8 cellular contexts compared by ENCODE assay signal in genomic region chr3:96863129-96863740, GRCh38. TPM values are rescaled to one million over a fixed set of nuclear protein-coding genes. Genes with fewer than 3 reads are reported as not detected.
DNase-seq lines count a peak whose midpoint lies in the region; ATAC-seq, FAIRE-seq and TF ChIP-seq lines count a peak whose summit lies in the region.

No MANE protein-coding gene starts in this region.

- H3K9me3 Mint-ChIP-seq in activated CD4-positive, alpha-beta T cell treated with anti-CD3 and anti-CD28 coated beads for 36 hours (ENCODE audit: low read depth): no peaks in the 10 kb centered on the region
- H3K9me3 Mint-ChIP-seq in astrocyte (ENCODE audit: unreplicated experiment): no peaks in the 10 kb centered on the region

- H3K27me3 ChIP-seq in astrocyte (ENCODE audit: insufficient read depth, low read length) (no peaks in the 10 kb centered on the region), left lung (no peaks in the 10 kb centered on the region)

- H3K36me3 Mint-ChIP-seq in activated CD4-positive, alpha-beta T cell treated with anti-CD3 and anti-CD28 coated beads for 36 hours (ENCODE audit: low read depth): no peaks in the 10 kb centered on the region
- H3K36me3 Mint-ChIP-seq in astrocyte (ENCODE audit: low read depth, unreplicated experiment): no peaks in the 10 kb centered on the region

- no peaks in the 10 kb centered on the region for H4K20me1 ChIP-seq in astrocyte (ENCODE audit: insufficient read depth, low read length)

- H3K4me3 ChIP-seq in astrocyte (ENCODE audit: insufficient read depth, low read depth, low read length) (no peak overlapping the region), left lung (no peak overlapping the region)

- intact Hi-C loops in activated CD4-positive, alpha-beta T cell treated with anti-CD3 and anti-CD28 coated beads for 36 hours (cut with DNase I, micrococcal nuclease): loop anchor here (1.0 to 10.0 kb wide), 4 partner anchors 796 to 1162 kb away; no protein-coding TSS in a partner anchor
- intact Hi-C loops in left lung (cut with DNase I): no loop called here

- no peak overlapping the region for H2AFZ ChIP-seq in astrocyte (ENCODE audit: low read depth, low read length)

- H3K27ac Mint-ChIP-seq in activated CD4-positive, alpha-beta T cell treated with anti-CD3 and anti-CD28 coated beads for 36 hours: no peak overlapping the region
- H3K27ac Mint-ChIP-seq in astrocyte (ENCODE audit: unreplicated experiment): no peak overlapping the region

- no peaks in the 10 kb centered on the region for H3K36me3 ChIP-seq in astrocyte (ENCODE audit: insufficient read depth, low read length)
- H3K36me3 ChIP-seq in left lung: no peaks in the 10 kb centered on the region

- H3K27me3 Mint-ChIP-seq in activated CD4-positive, alpha-beta T cell treated with anti-CD3 and anti-CD28 coated beads for 36 hours: no peaks in the 10 kb centered on the region
- H3K27me3 Mint-ChIP-seq in astrocyte (ENCODE audit: low read depth, unreplicated experiment): no peaks in the 10 kb centered on the region

- H3K4me1 Mint-ChIP-seq in activated CD4-positive, alpha-beta T cell treated with anti-CD3 and anti-CD28 coated beads for 36 hours: no peaks in the 10 kb centered on the region
- H3K4me1 Mint-ChIP-seq in astrocyte (ENCODE audit: low read depth, unreplicated experiment): no peaks in the 10 kb centered on the region

- H3K27ac ChIP-seq in astrocyte (ENCODE audit: low read depth, low read length): no peak overlapping the region
- no peak overlapping the region for H3K27ac ChIP-seq in left lung

- TF ChIP-seq CTCF in astrocyte (IDR thresholded peaks at IDR 0.05; ENCODE audit: insufficient read depth, low read depth, low read length) (peak; percentile 70), left lung (IDR thresholded peaks at IDR 0.05) (peak; percentile 13 to 29)

- no peak overlapping the region for H3K4me2 ChIP-seq in astrocyte (ENCODE audit: low read length)

- no peak overlapping the region for H3K4me3 Mint-ChIP-seq in activated CD4-positive, alpha-beta T cell treated with anti-CD3 and anti-CD28 coated beads for 36 hours
- H3K4me3 Mint-ChIP-seq in astrocyte (ENCODE audit: unreplicated experiment): no peak overlapping the region

- H3K4me1 ChIP-seq in astrocyte (ENCODE audit: insufficient read depth, low read length): no peaks in the 10 kb centered on the region
- H3K4me1 ChIP-seq in left lung: no peaks in the 10 kb centered on the region

- no peak for FAIRE-seq in astrocyte (lab: Jason Lieb, UNC)

- H3K9me3 ChIP-seq in astrocyte (ENCODE audit: insufficient read depth, low read depth, low read length): no peaks in the 10 kb centered on the region
- no peaks in the 10 kb centered on the region for H3K9me3 ChIP-seq in left lung

- H3K9ac ChIP-seq in astrocyte (ENCODE audit: low read length): no peak overlapping the region

- CTCF ChIA-PET in activated CD4-positive, alpha-beta T cell treated with anti-CD3 and anti-CD28 coated beads for 36 hours (lab: Charles Lee): interaction anchor here (1.3 kb wide), 1 partner anchor 13 kb away, joined by 3 read pairs; no protein-coding TSS in a partner anchor

- DNase-seq in activated CD4-positive, alpha-beta T cell treated with anti-CD3 and anti-CD28 coated beads for 36 hours: peak; percentile 33
- DNase-seq in activated CD4-positive, alpha-beta T cell treated with anti-CD3 and anti-CD28 coated beads for 4 hours: no peak
- peak; percentile 55 for DNase-seq in NCI-H2227 (lab: John Stamatoyannopoulos, UW; ENCODE audit: unreplicated experiment)
- no peak for DNase-seq in astrocyte (ENCODE audit: low read depth)
- no peak for DNase-seq in left lung
- no peak for DNase-seq in hepatic stellate cell (ENCODE audit: low spot score)
- no peak for DNase-seq in stimulated activated CD4-positive, alpha-beta T cell treated with anti-CD3 and anti-CD28 coated beads, Interleukin-2, amount 100 ng/mL, for 48 hours

- ATAC-seq in activated CD4-positive, alpha-beta T cell treated with anti-CD3 and anti-CD28 coated beads for 36 hours: no peak
- ATAC-seq in HG03025 (IDR thresholded peaks at IDR 0.05; ENCODE audit: low FRiP score, unreplicated experiment) (peak; percentile 78), left lung (peak; percentile 57)

- POLR2A ChIA-PET in activated CD4-positive, alpha-beta T cell treated with anti-CD3 and anti-CD28 coated beads for 36 hours (lab: Charles Lee): no interaction called here

- no peaks in the 10 kb centered on the region for H3K79me2 ChIP-seq in astrocyte (ENCODE audit: insufficient read depth, low read length)

RNA-seq across cellular contexts. Expression of gene EPHA6, which starts 48.8 kb away (rescaled TPM):
- not detected for total RNA-seq in activated CD4-positive, alpha-beta T cell treated with anti-CD3 and anti-CD28 coated beads for 36 hours
- total RNA-seq in astrocyte: 0.99 and 1.7 TPM in 2 replicates
- total RNA-seq in left lung: under 1 TPM; 0.23 to 0.26 TPM

Comparison
In these comparisons a context has a peak if more than half of its experiments do, and no peak if none do; other contexts are left out.
1. DNase-seq: peak in activated CD4-positive, alpha-beta T cell treated with anti-CD3 and anti-CD28 coated beads for 36 hours (single experiment) and NCI-H2227 (single experiment); none in activated CD4-positive, alpha-beta T cell treated with anti-CD3 and anti-CD28 coated beads for 4 hours (0 of 2), astrocyte (single experiment), left lung (0 of 2), hepatic stellate cell (single experiment) and stimulated activated CD4-positive, alpha-beta T cell treated with anti-CD3 and anti-CD28 coated beads, Interleukin-2, amount 100 ng/mL, for 48 hours (0 of 2).
2. intact Hi-C loops: an anchor here in activated CD4-positive, alpha-beta T cell treated with anti-CD3 and anti-CD28 coated beads for 36 hours (1.0 to 10.0 kb wide); none called in left lung.